In genomic region chr12:51832708-51833107, GRCh38 we compare ENCODE assay signal across 15 cellular contexts. TPM values are rescaled to one million over a fixed set of nuclear protein-coding genes. Genes with fewer than 3 reads are reported as not detected.
DNase-seq lines count a peak whose midpoint lies in the region; ATAC-seq, FAIRE-seq and TF ChIP-seq lines count a peak whose summit lies in the region.
"Had no signal": no experiment of that assay in that cellular context is flagged by ENCODE, and none has a peak within 500 bp of the region (broad histone marks: within the 10 kb centered on the region; RNA-seq: fewer than 3 reads in every experiment).

No MANE protein-coding gene starts in this region.

- intact Hi-C loops in CD4-positive, alpha-beta memory T cell (cut with micrococcal nuclease): no loop called here
- intact Hi-C loops in endothelial cell of umbilical vein (cut with micrococcal nuclease): no loop called here

- peak; percentile 76 for FAIRE-seq in endothelial cell of umbilical vein (lab: Jason Lieb, UNC)

- H3K4me3 Mint-ChIP-seq in CD4-positive, alpha-beta memory T cell: peak overlapping the region in 6 of 8 donors; percentile 39 to 79 (median 60)

- TF ChIP-seq POLR2A in NB4 (IDR thresholded peaks at IDR 0.05; ENCODE audit: extremely low read depth, insufficient read length) (no peak), endothelial cell of umbilical vein (IDR thresholded peaks at IDR 0.05; ENCODE audit: low read depth, low read length) (no peak)

- POLR2A ChIA-PET in CD4-positive, alpha-beta memory T cell (lab: Charles Lee; ENCODE audit: partially characterized antibody): interaction anchor here (1.1 to 4.0 kb wide), 3 partner anchors 9 to 19 kb away, joined by 3 to 18 read pairs (median 5); no protein-coding TSS in a partner anchor
- POLR2A ChIA-PET in endothelial cell of umbilical vein (lab: Charles Lee): no interaction called here

- H3K4me1 ChIP-seq in CD4-positive, alpha-beta memory T cell (ENCODE audit: insufficient read depth, low read length): peaks cover 21% of the 10 kb centered on the region
- peaks cover 11% of the 10 kb centered on the region for H3K4me1 ChIP-seq in endothelial cell of umbilical vein (ENCODE audit: control insufficient read depth, extremely low read depth, insufficient read depth, low read length)
- H3K4me1 ChIP-seq: BE2C had no signal

- ATAC-seq in GM21360 (IDR thresholded peaks at IDR 0.05; ENCODE audit: unreplicated experiment): no peak

- no peak overlapping the region for H3K27ac ChIP-seq in CD4-positive, alpha-beta memory T cell (ENCODE audit: low read depth, low read length)
- H3K27ac ChIP-seq in endothelial cell of umbilical vein (ENCODE audit: insufficient read depth, low read depth, low read length): no peak overlapping the region
- H3K27ac ChIP-seq: VCaP had no signal

- H3K36me3 Mint-ChIP-seq in CD4-positive, alpha-beta memory T cell: no peaks in the 10 kb centered on the region

- no peaks in the 10 kb centered on the region for H3K79me2 ChIP-seq in endothelial cell of umbilical vein (ENCODE audit: control insufficient read depth, insufficient read depth, low read length)

- H3K9me3 ChIP-seq in CD4-positive, alpha-beta memory T cell (ENCODE audit: control insufficient read depth in 1 of 2, low read length in 2 of 2): no peaks in the 10 kb centered on the region
- no peaks in the 10 kb centered on the region for H3K9me3 ChIP-seq in endothelial cell of umbilical vein (replicated peaks; ENCODE audit: control insufficient read depth, insufficient read depth, low read length)
- H3K9me3 ChIP-seq: BE2C had no signal

- H3K27me3 Mint-ChIP-seq in CD4-positive, alpha-beta memory T cell: peaks cover 18 to 28% of the 10 kb centered on the region in 2 donors

- DNase-seq in AML-193 (lab: John Stamatoyannopoulos, UW) (peak; percentile 75 to 76), NB4 (ENCODE audit: low read depth) (peak; percentile 57), endothelial cell of umbilical vein (ENCODE audit: low read depth, low spot score) (peak; percentile 60), NCI-H2029 (lab: John Stamatoyannopoulos, UW) (no peak), SK-N-DZ (ENCODE audit: low spot score) (no peak), NCI-H524 (lab: John Stamatoyannopoulos, UW) (no peak)
- DNase-seq in CD4-positive, alpha-beta memory T cell: no peak
- DNase-seq: BE2C, hippocampal formation, NCI-H1436, NCI-H524 treated with DMSO at 0.1 percent for 48 hours had no signal

- peaks cover 18 to 27% (median 24%) of the 10 kb centered on the region in 4 donors for H3K4me1 Mint-ChIP-seq in CD4-positive, alpha-beta memory T cell

- H3K9me1 ChIP-seq in endothelial cell of umbilical vein (replicated peaks; ENCODE audit: control insufficient read depth, extremely low read depth, insufficient read depth, low read length): no peaks in the 10 kb centered on the region

- no peaks in the 10 kb centered on the region for H3K9me3 Mint-ChIP-seq in CD4-positive, alpha-beta memory T cell

- no peaks in the 10 kb centered on the region for H3K27me3 ChIP-seq in CD4-positive, alpha-beta memory T cell (ENCODE audit: insufficient read depth, low read length)
- peaks cover 3 to 10% of the 10 kb centered on the region in 2 experiments for H3K27me3 ChIP-seq in endothelial cell of umbilical vein (ENCODE audit: control insufficient read depth in 2 of 2, insufficient read depth in 2 of 2, low read length in 2 of 2)
- H3K27me3 ChIP-seq: BE2C had no signal

- no TSS peak for BruUV-seq in endothelial cell of umbilical vein (replicated peaks; lab: Mats Ljungman, UMichigan)

- no peaks in the 10 kb centered on the region for H4K20me1 ChIP-seq in endothelial cell of umbilical vein (replicated peaks; ENCODE audit: control insufficient read depth, extremely low read depth, insufficient read depth, low read length)

- CTCF ChIA-PET in CD4-positive, alpha-beta memory T cell (lab: Charles Lee; ENCODE audit: partially characterized antibody): interaction anchor here (1.6 to 1.9 kb wide), 2 partner anchors 8 to 12 kb away, joined by 5 to 10 read pairs; no protein-coding TSS in a partner anchor
- CTCF ChIA-PET in endothelial cell of umbilical vein (lab: Charles Lee): interaction anchor here (0.8 to 2.3 kb wide), 4 partner anchors 9 to 85 kb away, joined by 3 to 18 read pairs (median 4); no protein-coding TSS in a partner anchor

- H3K4me2 ChIP-seq in endothelial cell of umbilical vein (ENCODE audit: insufficient read depth, low read length): peak overlapping the region; percentile 68

- TF ChIP-seq CTCF in NB4 (IDR thresholded peaks at IDR 0.05; ENCODE audit: low read depth, low read length) (no peak), endothelial cell of umbilical vein (IDR thresholded peaks at IDR 0.05; ENCODE audit: extremely low read depth in 1 of 2, insufficient read depth in 1 of 2, low read depth in 1 of 2, low read length in 2 of 2) (no peak)

- no peaks in the 10 kb centered on the region for H3K36me3 ChIP-seq in CD4-positive, alpha-beta memory T cell (ENCODE audit: insufficient read depth, low read length)
- no peaks in the 10 kb centered on the region for H3K36me3 ChIP-seq in endothelial cell of umbilical vein (ENCODE audit: control insufficient read depth in 2 of 2, extremely low read depth in 1 of 2, insufficient read depth in 2 of 2, low read length in 2 of 2)
- H3K36me3 ChIP-seq: BE2C had no signal

- no peak overlapping the region for H3K9ac ChIP-seq in endothelial cell of umbilical vein (replicated peaks; ENCODE audit: extremely low read depth, insufficient read depth, low read length)

- no peak overlapping the region for H3K4me3 ChIP-seq in CD4-positive, alpha-beta memory T cell (ENCODE audit: low read length in 2 of 2)
- H3K4me3 ChIP-seq in NB4 (ENCODE audit: low read depth, low read length) (no peak overlapping the region), endothelial cell of umbilical vein (replicated peaks in 1 of 3; ENCODE audit: insufficient read depth in 1 of 3, low read depth in 1 of 3, low read length in 3 of 3) (peak overlapping the region in 1 of 3 experiments; percentile 17)

- no peak overlapping the region for H3K27ac Mint-ChIP-seq in CD4-positive, alpha-beta memory T cell

- dilution Hi-C loops in endothelial cell of umbilical vein (cut with MboI; ENCODE audit: extremely low pct_ligation_motif_present, low sequenced_read_pairs): no loop called here

- H2AFZ ChIP-seq in endothelial cell of umbilical vein (ENCODE audit: low read depth, low read length): no peak overlapping the region

TF ChIP-seq in endothelial cell of umbilical vein, 7 proteins besides CTCF, POLR2A, EP300 and RAD21:
- TF ChIP-seq POLR2AphosphoS5 (IDR thresholded peaks at IDR 0.05; ENCODE audit: insufficient read depth, low read depth, low read length): no peak
- no peak for TF ChIP-seq FOS (IDR thresholded peaks at IDR 0.05; ENCODE audit: borderline replicate concordance, insufficient read depth, low read length)
- TF ChIP-seq GATA2 (IDR thresholded peaks at IDR 0.05; ENCODE audit: insufficient read depth, insufficient read length, low read depth, low read length): no peak
- no peak for TF ChIP-seq MAX (IDR thresholded peaks at IDR 0.05; ENCODE audit: insufficient read depth, insufficient read length)
- no peak for TF ChIP-seq MYC (IDR thresholded peaks at IDR 0.05; ENCODE audit: low read depth, low read length)
- no peak for TF ChIP-seq JUN (IDR thresholded peaks at IDR 0.05; ENCODE audit: borderline replicate concordance, insufficient read depth, insufficient read length, low read depth)
- no peak for TF ChIP-seq EZH2 (IDR thresholded peaks at IDR 0.05; ENCODE audit: borderline replicate concordance, low read depth, low read length, severe bottlenecking)
TF ChIP-seq in endothelial cell of umbilical vein: peak in this region for 0.

RNA-seq across cellular contexts. Expression of gene FIGNL2, which starts 15.8 kb away (rescaled TPM):
- total RNA-seq in CD4-positive, alpha-beta memory T cell: 1 to 10 TPM; 1.2 to 1.5 TPM
- under 1 TPM in 1 of 2 donors, not detected in 1; 0.10 TPM for polyA plus RNA-seq in CD4-positive, alpha-beta memory T cell
- 2.4 and 2.5 TPM in 2 replicates for total RNA-seq in endothelial cell of umbilical vein
- polyA plus RNA-seq in endothelial cell of umbilical vein: 1.4 and 1.5 TPM in 2 replicates
- 0.50 and 0.54 TPM in 2 replicates for polyA plus RNA-seq in endothelial cell of umbilical vein (2011; cell fraction: cytosol; rRNA removed)
- 3.3 TPM in 2 replicates for polyA plus RNA-seq in endothelial cell of umbilical vein (2011; cell fraction: nucleus; rRNA removed)
- polyA plus RNA-seq in endothelial cell of umbilical vein (2012): 0.48 and 0.49 TPM in 2 replicates
- 4.6 and 5.1 TPM in 2 replicates for polyA minus RNA-seq in endothelial cell of umbilical vein
- not detected for polyA minus RNA-seq in endothelial cell of umbilical vein (2011; cell fraction: cytosol; rRNA and poly(A)+ RNA removed)
- 2.5 and 3.5 TPM in 2 replicates for polyA minus RNA-seq in endothelial cell of umbilical vein (2011; cell fraction: nucleus; rRNA and poly(A)+ RNA removed)
- polyA plus RNA-seq in SK-N-DZ (2014; cell fraction: cytosol; rRNA removed): 4.9 and 6.4 TPM in 2 replicates
- polyA plus RNA-seq in SK-N-DZ (2014; cell fraction: nucleus; rRNA removed): 6.0 and 7.1 TPM in 2 replicates

RNA-seq across cellular contexts. Expression of gene ANKRD33, which starts 55.2 kb away (rescaled TPM):
- not detected for total RNA-seq in CD4-positive, alpha-beta memory T cell
- not detected for polyA plus RNA-seq in CD4-positive, alpha-beta memory T cell
- 0.95 and 1.2 TPM in 2 replicates for total RNA-seq in endothelial cell of umbilical vein
- 0.80 and 0.92 TPM in 2 replicates for polyA plus RNA-seq in endothelial cell of umbilical vein
- 0.25 and 0.34 TPM in 2 replicates for polyA plus RNA-seq in endothelial cell of umbilical vein (2011; cell fraction: cytosol; rRNA removed)
- 2.9 and 3.2 TPM in 2 replicates for polyA plus RNA-seq in endothelial cell of umbilical vein (2011; cell fraction: nucleus; rRNA removed)
- polyA plus RNA-seq in endothelial cell of umbilical vein (2012): 0.60 and 0.86 TPM in 2 replicates
- polyA minus RNA-seq in endothelial cell of umbilical vein: 0.36 and 0.61 TPM in 2 replicates
- polyA minus RNA-seq in endothelial cell of umbilical vein (2011; cell fraction: cytosol; rRNA and poly(A)+ RNA removed): not detected
- polyA minus RNA-seq in endothelial cell of umbilical vein (2011; cell fraction: nucleus; rRNA and poly(A)+ RNA removed): 0.58 and 0.87 TPM in 2 replicates
- 0.15 TPM in 1 of 2 replicates, not detected in the other for polyA plus RNA-seq in SK-N-DZ (2014; cell fraction: cytosol; rRNA removed)
- polyA plus RNA-seq in SK-N-DZ (2014; cell fraction: nucleus; rRNA removed): 0.27 TPM in 1 of 2 replicates, not detected in the other
- total RNA-seq: ureter had no signal
- polyA plus RNA-seq: esophagus had no signal

Comparison
In these comparisons a context has a peak if more than half of its experiments do, and no peak if none do; other contexts are left out.
1. DNase-seq: peak in AML-193 (2 of 2), NB4 (single experiment) and endothelial cell of umbilical vein (single experiment); none in CD4-positive, alpha-beta memory T cell (0 of 5), NCI-H2029 (single experiment), SK-N-DZ (single experiment) and NCI-H524 (0 of 2).